ENCODE assay signal across 13 cellular contexts in the genomic region with DNA sequence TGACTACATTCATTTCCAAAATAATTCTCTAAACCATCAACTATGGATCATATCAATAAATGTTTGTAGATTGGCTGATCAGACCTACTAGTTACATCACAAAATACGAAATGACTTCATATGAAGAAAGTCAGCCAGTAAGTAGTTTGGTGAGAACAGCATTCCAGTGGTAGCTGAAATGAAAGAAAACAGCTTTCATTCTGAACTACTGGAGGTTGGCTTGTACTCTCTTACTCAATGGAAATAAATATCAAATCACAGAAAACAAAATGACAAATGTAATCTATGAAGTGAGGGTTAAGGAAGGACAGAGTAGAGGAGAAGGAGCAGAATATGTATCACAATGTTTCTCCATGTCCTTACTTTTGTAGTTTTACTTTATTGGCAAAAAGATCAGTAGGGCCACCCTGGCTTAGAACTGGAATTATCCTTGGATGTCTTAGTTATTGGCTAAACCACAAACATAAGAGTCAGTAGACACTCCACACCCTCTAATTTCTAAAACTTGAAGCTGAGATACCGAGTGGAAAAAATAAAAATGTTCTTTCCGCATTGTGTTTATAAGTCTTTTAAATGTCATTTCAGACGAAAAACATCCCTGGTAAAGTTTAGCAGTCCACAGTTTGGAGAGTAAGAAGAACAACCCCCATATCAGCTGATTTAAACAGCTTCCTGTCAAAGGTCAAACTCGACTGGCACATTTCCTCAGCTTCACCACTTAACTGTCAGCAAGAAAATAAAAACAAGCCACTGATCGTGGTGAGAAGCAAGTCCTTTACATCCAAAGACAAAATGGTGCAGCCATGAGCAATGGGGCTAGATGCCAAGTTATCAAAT.
DNase-seq lines count a peak whose midpoint lies in the region; ATAC-seq, FAIRE-seq and TF ChIP-seq lines count a peak whose summit lies in the region.
"Had no signal": no experiment of that assay in that cellular context is flagged by ENCODE, and none has a peak within 500 bp of the region (broad histone marks: within the 10 kb centered on the region; RNA-seq: fewer than 3 reads in every experiment).

No MANE protein-coding gene starts in this region.

- H3K36me3 Mint-ChIP-seq in activated naive CD8-positive, alpha-beta T cell treated with anti-CD3 and anti-CD28 coated beads, Interleukin-2, amount 50 U/mL, for 24 hours (ENCODE audit: low read depth), result peaks cover 21% of the 10 kb centered on the region
- H3K36me3 Mint-ChIP-seq in activated naive CD8-positive, alpha-beta T cell treated with anti-CD3 and anti-CD28 coated beads for 36 hours, result peaks cover 14% of the 10 kb centered on the region

- no peak for TF ChIP-seq CTCF in H1 (IDR thresholded peaks at IDR 0.05; ENCODE audit: control extremely low read depth in 1 of 3, insufficient read depth in 1 of 3, low read depth in 1 of 3, low read length in 3 of 3)
- no peak for TF ChIP-seq CTCF in HepG2 (CRISPR knock-in tag; IDR thresholded peaks at IDR 0.05)
- TF ChIP-seq CTCF in vagina (IDR thresholded peaks at IDR 0.05), result no peak

- in situ Hi-C loops in HepG2 (cut with HindIII; ENCODE audit: extremely low pct_ligation_motif_present, low pct_unique_long_range_greater_than_20kb), result no loop called here

- TF ChIP-seq RAD21 in H1 (IDR thresholded peaks at IDR 0.05 in 1 of 2, conservative IDR thresholded peaks at IDR 0.05 in 1 of 2; ENCODE audit: low read depth in 2 of 2, low read length in 2 of 2), result no peak
- no peak for TF ChIP-seq RAD21 in HepG2 (CRISPR knock-in tag; IDR thresholded peaks at IDR 0.05)

- no peak for ATAC-seq in activated naive CD8-positive, alpha-beta T cell treated with anti-CD3 and anti-CD28 coated beads, Interleukin-2, amount 50 U/mL, for 24 hours
- ATAC-seq in HepG2 (no peak), GM18868 (IDR thresholded peaks at IDR 0.05; ENCODE audit: unreplicated experiment) (no peak), HG03521 (IDR thresholded peaks at IDR 0.05; ENCODE audit: unreplicated experiment) (no peak)

- no peaks in the 10 kb centered on the region; the same call in 1 of the 2 replicates for H3K79me1 ChIP-seq in H1 (ENCODE audit: low read depth, low read length)

- no peak overlapping the region for H2AK5ac ChIP-seq in H1 (ENCODE audit: low read depth, low read length)

- no peak overlapping the region for H2BK20ac ChIP-seq in H1 (ENCODE audit: low read length)

- peak overlapping the region; percentile 12 for H3K4ac ChIP-seq in H1 (replicated peaks; ENCODE audit: insufficient read length, low read depth, low read length)

- H3K4me3 Mint-ChIP-seq in activated naive CD8-positive, alpha-beta T cell treated with anti-CD3 and anti-CD28 coated beads, Interleukin-2, amount 50 U/mL, for 24 hours, result no peak overlapping the region
- no peak overlapping the region for H3K4me3 Mint-ChIP-seq in activated naive CD8-positive, alpha-beta T cell treated with anti-CD3 and anti-CD28 coated beads for 36 hours

- H3K9ac ChIP-seq in H1 (replicated peaks in 1 of 4; ENCODE audit: extremely low read depth in 1 of 4, low read depth in 3 of 4, low read length in 3 of 4) (no peak overlapping the region), HepG2 (ENCODE audit: insufficient read depth, low read depth, low read length) (no peak overlapping the region)

- intact Hi-C loops in HepG2 (cut with micrococcal nuclease; ENCODE audit: unreplicated experiment), result no loop called here
- intact Hi-C loops in vagina (cut with DNase I), result no loop called here

- H3K9me3 ChIP-seq in H1 (ENCODE audit: insufficient read depth in 2 of 2, low read depth in 1 of 2, low read length in 1 of 2), result peaks cover 2 to 3% of the 10 kb centered on the region in 2 experiments; a peak in 1 of 4 replicates
- H3K9me3 ChIP-seq in HepG2 (ENCODE audit: low read length), result no peaks in the 10 kb centered on the region
- no peaks in the 10 kb centered on the region for H3K9me3 ChIP-seq in vagina

- no peak overlapping the region for H2BK15ac ChIP-seq in H1 (ENCODE audit: low read length)

- TF ChIP-seq POLR2A in H1 (IDR thresholded peaks at IDR 0.05; ENCODE audit: control extremely low read depth in 1 of 2, low read depth in 2 of 2, low read length in 2 of 2) (no peak), HepG2 (IDR thresholded peaks at IDR 0.05; ENCODE audit: insufficient read depth in 1 of 2, low read depth in 2 of 2, low read length in 2 of 2) (no peak), vagina (IDR thresholded peaks at IDR 0.05) (no peak)

- H4K5ac ChIP-seq in H1 (ENCODE audit: insufficient read length, low read depth, low read length), result peak overlapping the region; percentile 18

- H3K4me3 ChIP-seq in H1 (ENCODE audit: extremely low read depth in 1 of 4, insufficient read depth in 2 of 4, low read depth in 3 of 4, low read length in 4 of 4), result peak overlapping the region in 1 of 4 experiments; percentile 28; a peak in 1 of 8 replicates
- H3K4me3 ChIP-seq in HepG2 (replicated peaks in 1 of 3; ENCODE audit: insufficient read depth in 1 of 3, low read depth in 2 of 3, low read length in 3 of 3), result no peak overlapping the region
- no peak overlapping the region for H3K4me3 ChIP-seq in vagina

- H4K20me1 ChIP-seq in H1 (replicated peaks in 1 of 2; ENCODE audit: control insufficient read depth in 1 of 2, insufficient read depth in 2 of 2, low read length in 2 of 2) (peaks cover 0 to under 1% of the 10 kb centered on the region in 2 experiments), HepG2 (ENCODE audit: insufficient read depth, low read length) (no peaks in the 10 kb centered on the region; the same call in 1 of the 2 replicates)

- no peak overlapping the region for H4K91ac ChIP-seq in H1 (replicated peaks; ENCODE audit: insufficient read length, low read length)

- WGBS in H1 (ENCODE audit: extremely low coverage in 1 of 2, insufficient coverage in 1 of 2, insufficient read length in 1 of 2, insufficient replicate concordance in 2 of 2, low coverage in 1 of 2, low lambda C conversion rate in 2 of 2, missing lambda C conversion rate in 1 of 2), 2 experiments, result 91% methylated on average over 6 of the region's 6 CpGs; no CpG with 5 or more reads in 1 of the 2 experiments
- 93% methylated on average over 6 of the region's 6 CpGs for WGBS in HepG2 (ENCODE audit: low lambda C conversion rate)

- no peak overlapping the region for H3K56ac ChIP-seq in H1 (replicated peaks; ENCODE audit: insufficient read length, low read depth, low read length)

- H3K4me1 ChIP-seq in H1 (replicated peaks in 1 of 4; ENCODE audit: control insufficient read depth in 3 of 4, insufficient read depth in 4 of 4, low read length in 3 of 4), result peaks cover 0 to 13% (median 7%) of the 10 kb centered on the region in 4 experiments; a peak in 4 of 7 replicates
- H3K4me1 ChIP-seq in HepG2 (ENCODE audit: insufficient read depth, low read length), result no peaks in the 10 kb centered on the region
- H3K4me1 ChIP-seq in vagina, result peaks cover 31% of the 10 kb centered on the region

- H3K23ac ChIP-seq in H1 (ENCODE audit: insufficient read length), result no peak overlapping the region

- H3K14ac ChIP-seq in H1 (ENCODE audit: insufficient read length), result no peak overlapping the region

- BruUV-seq in HepG2 (replicated peaks; lab: Mats Ljungman, UMichigan), result no TSS peak

- no peaks in the 10 kb centered on the region for H3K27me3 ChIP-seq in H1 (replicated peaks in 1 of 4; ENCODE audit: control insufficient read depth in 3 of 4, extremely low read depth in 1 of 4, insufficient read depth in 3 of 4, low read length in 3 of 4)
- H3K27me3 ChIP-seq in HepG2 (ENCODE audit: control insufficient read depth in 1 of 2, insufficient read depth in 2 of 2, low read length in 2 of 2), result no peaks in the 10 kb centered on the region
- H3K27me3 ChIP-seq in vagina, result no peaks in the 10 kb centered on the region

- DNase-seq in activated naive CD8-positive, alpha-beta T cell treated with anti-CD3 and anti-CD28 coated beads, Interleukin-2, amount 50 U/mL, for 24 hours, result no peak
- DNase-seq in activated naive CD8-positive, alpha-beta T cell treated with anti-CD3 and anti-CD28 coated beads for 36 hours, result no peak
- DNase-seq in H1 (ENCODE audit: low read depth in 1 of 2, low spot score in 2 of 2), result no peak
- no peak for DNase-seq in HepG2 (ENCODE audit: low spot score)
- DNase-seq in vagina (ENCODE audit: extremely low spot score in 2 of 2), result no peak
- no peak for DNase-seq in kidney tubule cell (ENCODE audit: low spot score)
- DNase-seq: activated CD4-positive, alpha-beta T cell treated with anti-CD3 and anti-CD28 coated beads, Interleukin-2, amount 50 U/mL, for 4 hours; NCI-H1436 treated with DMSO at 0.1 percent for 48 hours; nucleus accumbens; stimulated activated CD4-positive, alpha-beta T cell treated with anti-CD3 and anti-CD28 coated beads, Interleukin-2, amount 100 ng/mL, for 48 hours had no signal

- no peak for FAIRE-seq in H1 (lab: Jason Lieb, UNC)
- FAIRE-seq in HepG2 (lab: Jason Lieb, UNC), result no peak
- FAIRE-seq: HTR-8/SVneo had no signal

- no peak overlapping the region for H2AFZ ChIP-seq in H1 (ENCODE audit: low read length)
- H2AFZ ChIP-seq in HepG2 (ENCODE audit: low read length), result no peak overlapping the region

- H3K27me3 Mint-ChIP-seq in activated naive CD8-positive, alpha-beta T cell treated with anti-CD3 and anti-CD28 coated beads, Interleukin-2, amount 50 U/mL, for 24 hours, result no peaks in the 10 kb centered on the region
- H3K27me3 Mint-ChIP-seq in activated naive CD8-positive, alpha-beta T cell treated with anti-CD3 and anti-CD28 coated beads for 36 hours, result no peaks in the 10 kb centered on the region

- POLR2A ChIA-PET in H1 (lab: Charles Lee; ENCODE audit: partially characterized antibody) (interaction anchor here (0.8 to 1.0 kb wide), 2 partner anchors 39 to 539 kb away, joined by 3 read pairs; a partner anchor contains a TSS), HepG2 (lab: Yijun Ruan, JAX) (no interaction called here)

- peaks cover 0 to 4% (median 2%) of the 10 kb centered on the region in 4 experiments; a peak in 4 of 8 replicates for H3K36me3 ChIP-seq in H1 (ENCODE audit: control insufficient read depth in 2 of 4, insufficient read depth in 4 of 4, low read length in 3 of 4)
- H3K36me3 ChIP-seq in HepG2 (replicated peaks in 1 of 2; ENCODE audit: control insufficient read depth in 1 of 2, insufficient read depth in 2 of 2, low read length in 2 of 2), result peaks cover 11 to 74% of the 10 kb centered on the region in 2 experiments
- peaks cover 0 to 7% of the 10 kb centered on the region in 2 donors for H3K36me3 ChIP-seq in vagina

- no peak overlapping the region for H4K8ac ChIP-seq in H1 (ENCODE audit: extremely low read depth, insufficient read depth, low read length)

- no peaks in the 10 kb centered on the region for H3K9me3 Mint-ChIP-seq in activated naive CD8-positive, alpha-beta T cell treated with anti-CD3 and anti-CD28 coated beads, Interleukin-2, amount 50 U/mL, for 24 hours
- no peaks in the 10 kb centered on the region for H3K9me3 Mint-ChIP-seq in activated naive CD8-positive, alpha-beta T cell treated with anti-CD3 and anti-CD28 coated beads for 36 hours

- no peak overlapping the region for H3K18ac ChIP-seq in H1 (ENCODE audit: extremely low read depth, low read length)

- CTCF ChIA-PET in H1 (lab: Charles Lee; ENCODE audit: partially characterized antibody) (interaction anchor here (0.8 to 1.6 kb wide), 11 partner anchors 8 to 185 kb away, joined by 3 to 7 read pairs (median 5); no protein-coding TSS in a partner anchor), HepG2 (lab: Yijun Ruan, JAX; ENCODE audit: low intra/inter-chr PET ratio, low total read pairs) (no interaction called here)

- H2BK5ac ChIP-seq in H1 (ENCODE audit: low read depth, low read length), result no peak overlapping the region; the same call in 1 of the 2 replicates

- no peaks in the 10 kb centered on the region for H3K23me2 ChIP-seq in H1 (ENCODE audit: low read depth, low read length)

- no peak overlapping the region for H2BK120ac ChIP-seq in H1 (replicated peaks; ENCODE audit: low read depth, low read length)

- H3K4me2 ChIP-seq in H1 (ENCODE audit: insufficient read depth in 1 of 2, low read depth in 2 of 2, low read length in 2 of 2), result no peak overlapping the region
- H3K4me2 ChIP-seq in HepG2 (ENCODE audit: low read depth, low read length), result no peak overlapping the region

- no peak for TF ChIP-seq EP300 in H1 (IDR thresholded peaks at IDR 0.05; ENCODE audit: borderline replicate concordance in 1 of 2, low read depth in 2 of 2, low read length in 2 of 2)
- no peak for TF ChIP-seq EP300 in HepG2 (IDR thresholded peaks at IDR 0.05; ENCODE audit: low read depth in 2 of 2, low read length in 2 of 2)
- TF ChIP-seq EP300 in HepG2 (CRISPR knock-in tag; IDR thresholded peaks at IDR 0.05; ENCODE audit: borderline replicate concordance), result no peak

- no peak overlapping the region for H2BK12ac ChIP-seq in H1 (ENCODE audit: low read depth, low read length)

- peak overlapping the region; percentile 43 for H3K27ac Mint-ChIP-seq in activated naive CD8-positive, alpha-beta T cell treated with anti-CD3 and anti-CD28 coated beads, Interleukin-2, amount 50 U/mL, for 24 hours
- H3K27ac Mint-ChIP-seq in activated naive CD8-positive, alpha-beta T cell treated with anti-CD3 and anti-CD28 coated beads for 36 hours, result no peak overlapping the region

- H3K79me2 ChIP-seq in H1 (ENCODE audit: control insufficient read depth in 1 of 2, insufficient read depth in 2 of 2, low read length in 2 of 2) (peaks cover 0 to 15% of the 10 kb centered on the region in 2 experiments; a peak in 3 of 4 replicates), HepG2 (ENCODE audit: insufficient read depth, low read length) (peaks cover 73% of the 10 kb centered on the region)

- H3K27ac ChIP-seq in H1 (ENCODE audit: low read depth, low read length), result no peak overlapping the region
- H3K27ac ChIP-seq in HepG2 (ENCODE audit: extremely low read length, insufficient read depth, low read length), result no peak overlapping the region
- peak overlapping the region; percentile 30 for H3K27ac ChIP-seq in vagina

- peaks cover 12% of the 10 kb centered on the region for H3K4me1 Mint-ChIP-seq in activated naive CD8-positive, alpha-beta T cell treated with anti-CD3 and anti-CD28 coated beads, Interleukin-2, amount 50 U/mL, for 24 hours
- H3K4me1 Mint-ChIP-seq in activated naive CD8-positive, alpha-beta T cell treated with anti-CD3 and anti-CD28 coated beads for 36 hours, result peaks cover 15% of the 10 kb centered on the region
